ENCODE assay signal across 20 cellular contexts in genomic region chr4:5446595-5446994, GRCh38.
DNase-seq lines count a peak whose midpoint lies in the region; ATAC-seq, FAIRE-seq and TF ChIP-seq lines count a peak whose summit lies in the region.
"Had no signal": no experiment of that assay in that cellular context is flagged by ENCODE, and none has a peak within 500 bp of the region (broad histone marks: within the 10 kb centered on the region; RNA-seq: fewer than 3 reads in every experiment).

No MANE protein-coding gene starts in this region.

- no peak overlapping the region for H2BK120ac ChIP-seq in trophoblast cell (ENCODE audit: insufficient read depth, low read length, poor library complexity)

- no peaks in the 10 kb centered on the region for H3F3A ChIP-seq in PC-3 (ENCODE audit: low read length, unreplicated experiment)

- H3K79me2 ChIP-seq in PC-3 (ENCODE audit: low read length) = no peaks in the 10 kb centered on the region
- H3K79me2 ChIP-seq in trophoblast cell (ENCODE audit: control insufficient read depth, insufficient read depth, low read length, poor library complexity) = peaks cover 2% of the 10 kb centered on the region

- peaks cover 7% of the 10 kb centered on the region; the same call in 1 of the 2 replicates for H3K4me1 ChIP-seq in BLaER1
- 0 out of 2 replicates have a peak, but pooled peaks cover 7% of the 10 kb centered on the region for H3K4me1 ChIP-seq in PC-3 (ENCODE audit: insufficient read depth, low read length)
- no peaks in the 10 kb centered on the region for H3K4me1 ChIP-seq in trophoblast cell (ENCODE audit: control insufficient read depth in 1 of 2, insufficient read depth in 2 of 2, low read length in 2 of 2)
- H3K4me1 ChIP-seq in body of pancreas = no peaks in the 10 kb centered on the region
- H3K4me1 ChIP-seq: A549, BE2C had no signal

- H3K9me2 ChIP-seq in PC-3 (replicated peaks; ENCODE audit: low read length) = no peaks in the 10 kb centered on the region

- H2BK12ac ChIP-seq in trophoblast cell (ENCODE audit: low read length) = peak overlapping the region; percentile 16

- H4K8ac ChIP-seq in trophoblast cell (ENCODE audit: low read depth, low read length) = no peak overlapping the region

- no peaks in the 10 kb centered on the region for H3K36me3 ChIP-seq in BLaER1
- H3K36me3 ChIP-seq in PC-3 (ENCODE audit: low read depth, low read length) = no peaks in the 10 kb centered on the region
- no peaks in the 10 kb centered on the region for H3K36me3 ChIP-seq in trophoblast cell (ENCODE audit: control insufficient read depth in 1 of 2, insufficient read depth in 2 of 2, low read length in 2 of 2)
- no peaks in the 10 kb centered on the region for H3K36me3 ChIP-seq in body of pancreas (replicated peaks in 1 of 2; ENCODE audit: insufficient read depth in 1 of 2, low read depth in 2 of 2)
- H3K36me3 ChIP-seq: BE2C had no signal

- H3K4me2 ChIP-seq in BLaER1 = 0 out of 2 replicates have a peak overlapping the region, but pooled peaks have one; percentile 12
- no peak overlapping the region for H3K4me2 ChIP-seq in PC-3 (ENCODE audit: low read length)
- no peak overlapping the region for H3K4me2 ChIP-seq in trophoblast cell (ENCODE audit: low read length)
- H3K4me2 ChIP-seq: A549 had no signal

- H3K9me3 ChIP-seq in BLaER1 (no peaks in the 10 kb centered on the region), PC-3 (ENCODE audit: low read length) (no peaks in the 10 kb centered on the region), trophoblast cell (ENCODE audit: insufficient read depth, low read depth, low read length) (no peaks in the 10 kb centered on the region), body of pancreas (no peaks in the 10 kb centered on the region)
- H3K9me3 ChIP-seq: A549, BE2C had no signal

- TF ChIP-seq POLR2A in GM18505 (IDR thresholded peaks at IDR 0.05; ENCODE audit: borderline replicate concordance, extremely low read depth, insufficient read depth, insufficient read length) (no peak), body of pancreas (IDR thresholded peaks at IDR 0.05) (no peak)

- intact Hi-C loops in PC-3 (cut with micrococcal nuclease) = no loop called here
- intact Hi-C loops in body of pancreas (cut with DNase I) = no loop called here

- no peak overlapping the region for H2BK5ac ChIP-seq in trophoblast cell (ENCODE audit: low read depth, low read length, poor library complexity)

- POLR2A ChIA-PET in PC-3 (lab: Charles Lee; ENCODE audit: unreplicated experiment) = no interaction called here

- no peaks in the 10 kb centered on the region for H4K20me1 ChIP-seq in BLaER1
- H4K20me1 ChIP-seq in PC-3 (ENCODE audit: low read length) = no peaks in the 10 kb centered on the region

- H2AFZ ChIP-seq in PC-3 (ENCODE audit: low read length) = no peak overlapping the region
- H2AFZ ChIP-seq in trophoblast cell (ENCODE audit: insufficient read depth, low read length, poor library complexity) = no peak overlapping the region
- H2AFZ ChIP-seq: GM23248 had no signal

- H3K18ac ChIP-seq in trophoblast cell (ENCODE audit: low read length) = no peak overlapping the region

- ATAC-seq in PC-3 (no peak), GM18505 (IDR thresholded peaks at IDR 0.05; ENCODE audit: unreplicated experiment) (no peak), body of pancreas (no peak)
- ATAC-seq: A549; CD8-positive, alpha-beta T cell; HCT116 had no signal

- peak overlapping the region; percentile 8 for H3K14ac ChIP-seq in trophoblast cell (ENCODE audit: low read length)

- H3K9ac ChIP-seq in BLaER1 (no peak overlapping the region), PC-3 (ENCODE audit: low read length) (no peak overlapping the region), trophoblast cell (ENCODE audit: low read length) (no peak overlapping the region)
- H3K9ac ChIP-seq: GM23248 had no signal

- H3K4me3 ChIP-seq in BLaER1 (no peak overlapping the region), PC-3 (ENCODE audit: low read length) (no peak overlapping the region), trophoblast cell (ENCODE audit: low read depth, low read length) (no peak overlapping the region), body of pancreas (no peak overlapping the region)
- H3K4me3 ChIP-seq: A549, GM23248 had no signal

- H3K27me3 ChIP-seq in BLaER1 (no peaks in the 10 kb centered on the region), PC-3 (ENCODE audit: low read length) (no peaks in the 10 kb centered on the region), trophoblast cell (ENCODE audit: insufficient read depth, low read length) (no peaks in the 10 kb centered on the region), body of pancreas (no peaks in the 10 kb centered on the region)
- H3K27me3 ChIP-seq: BE2C had no signal

- H3K79me1 ChIP-seq in trophoblast cell (ENCODE audit: low read length) = no peaks in the 10 kb centered on the region

- no peak overlapping the region for H3K23ac ChIP-seq in trophoblast cell (ENCODE audit: low read length)

- DNase-seq in PC-3 = no peak
- DNase-seq in islet precursor cell = peak; percentile 27
- DNase-seq in trophoblast cell = no peak
- DNase-seq in inferior parietal cortex (ENCODE audit: extremely low spot score) = no peak
- no peak for DNase-seq in body of pancreas
- no peak for DNase-seq in GM19239 (ENCODE audit: insufficient read length, low spot score)
- DNase-seq: BE2C; CD8-positive, alpha-beta T cell; COR-L47; DMS153; DMS79 treated with DMSO at 0.1 percent for 48 hours; GM23248 had no signal

- no CpG with 5 or more reads among the region's 14 CpGs for WGBS in trophoblast cell (ENCODE audit: extremely low coverage, insufficient coverage, insufficient read length)
- WGBS in body of pancreas, 2 donors = 72 to 79% methylated on average over 3 to 14 of the region's 14 CpGs

- TF ChIP-seq CTCF in PC-3 (conservative IDR thresholded peaks at IDR 0.05; ENCODE audit: low read depth, low read length) (no peak), body of pancreas (IDR thresholded peaks at IDR 0.05) (no peak)

- CTCF ChIA-PET in PC-3 (lab: Charles Lee) = no interaction called here

- no peak overlapping the region for H4K91ac ChIP-seq in trophoblast cell (ENCODE audit: low read depth, low read length)

- H4K12ac ChIP-seq in trophoblast cell (ENCODE audit: low read depth, low read length) = no peak overlapping the region

- FAIRE-seq in GM19239 (lab: Jason Lieb, UNC) = no peak
- FAIRE-seq: A549, D721Med, G401.6, GM12891, H54 had no signal

- BruUV-seq in PC-3 (replicated peaks; lab: Mats Ljungman, UMichigan) = no TSS peak

- no peak overlapping the region for H3K4ac ChIP-seq in trophoblast cell (ENCODE audit: low read depth, low read length)

- no peak overlapping the region for H3K27ac ChIP-seq in BLaER1
- H3K27ac ChIP-seq in PC-3 (ENCODE audit: low read length) = peak overlapping the region; percentile 44
- no peak overlapping the region for H3K27ac ChIP-seq in trophoblast cell (ENCODE audit: low read depth, low read length)
- no peak overlapping the region for H3K27ac ChIP-seq in body of pancreas
- H3K27ac ChIP-seq: A549, GM23248 had no signal

- H2AK5ac ChIP-seq in trophoblast cell (ENCODE audit: low read length) = no peak overlapping the region
